24 cellular contexts compared by ENCODE assay signal in the genomic region with DNA sequence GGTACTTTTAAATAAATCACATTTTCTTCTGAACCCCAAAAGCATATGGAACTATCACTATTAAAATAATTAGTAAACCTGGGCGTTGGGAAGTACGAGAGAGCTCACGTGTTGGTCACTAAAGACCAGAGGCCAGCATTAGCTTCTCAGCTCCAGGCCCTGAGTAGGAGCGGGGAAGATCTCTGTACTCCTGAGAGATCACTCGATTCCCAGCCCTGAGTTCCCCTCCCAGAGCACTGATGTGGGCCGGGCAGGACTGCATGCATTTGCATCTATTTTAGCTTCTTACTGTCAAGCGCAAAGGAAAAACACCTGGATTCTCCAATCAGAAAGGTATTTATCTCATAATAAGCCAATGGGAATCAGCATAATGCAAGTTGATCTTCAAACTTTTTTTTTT. TPM values are rescaled to one million over a fixed set of nuclear protein-coding genes. Genes with fewer than 3 reads are reported as not detected.
DNase-seq lines count a peak whose midpoint lies in the region; ATAC-seq and TF ChIP-seq lines count a peak whose summit lies in the region.
"Had no signal": no experiment of that assay in that cellular context is flagged by ENCODE, and none has a peak within 500 bp of the region (broad histone marks: within the 10 kb centered on the region; RNA-seq: fewer than 3 reads in every experiment).

No MANE protein-coding gene starts in this region.

- no peak overlapping the region for H3K4me3 ChIP-seq in BLaER1
- no peak overlapping the region for H3K4me3 ChIP-seq in muscle layer of colon (ENCODE audit: low read depth in 1 of 2, low read length in 2 of 2)
- no peak overlapping the region for H3K4me3 ChIP-seq in stomach
- H3K4me3 ChIP-seq: body of pancreas, right lobe of liver, uterus had no signal

- H3K27me3 ChIP-seq in BLaER1 (no peaks in the 10 kb centered on the region), muscle layer of colon (ENCODE audit: control insufficient read depth in 1 of 2, insufficient read depth in 2 of 2, low read length in 2 of 2) (no peaks in the 10 kb centered on the region), stomach (peaks cover 0 to 15% (median 7%) of the 10 kb centered on the region in 3 donors)
- H3K27me3 ChIP-seq: body of pancreas, right lobe of liver, uterus had no signal

- peaks cover 99% of the 10 kb centered on the region for H4K20me1 ChIP-seq in BLaER1

- H3K9ac ChIP-seq in BLaER1 = no peak overlapping the region
- H3K9ac ChIP-seq in muscle layer of colon (ENCODE audit: low read length) = no peak overlapping the region

- no peak for TF ChIP-seq POLR2A in stomach (IDR thresholded peaks at IDR 0.05)

- H3K36me3 ChIP-seq in BLaER1 = peaks cover 90% of the 10 kb centered on the region
- H3K36me3 ChIP-seq in muscle layer of colon (ENCODE audit: insufficient read depth, low read length) = no peaks in the 10 kb centered on the region
- H3K36me3 ChIP-seq in stomach = no peaks in the 10 kb centered on the region
- H3K36me3 ChIP-seq: right lobe of liver, uterus had no signal

- H3K36me3 Mint-ChIP-seq in type B pancreatic cell = peaks cover 27% of the 10 kb centered on the region
- H3K36me3 Mint-ChIP-seq: CD8-positive, alpha-beta T cell; memory B cell; stimulated activated effector memory CD8-positive, alpha-beta T cell treated with anti-CD3 and anti-CD28 coated beads, Interleukin-12 subunit alpha, Interleukin-12 subunit beta, amount 100 ng/mL, for 72 hours had no signal

- DNase-seq in RWPE1 (ENCODE audit: low spot score) = no peak
- DNase-seq in stomach = no peak
- DNase-seq in type B pancreatic cell (ENCODE audit: extremely low spot score, unreplicated experiment) = no peak
- DNase-seq in NCI-H1694 (lab: John Stamatoyannopoulos, UW) = no peak
- no peak for DNase-seq in activated T-cell treated with anti-CD3 and anti-CD28 coated beads, Interleukin-2, amount 50 U/mL, for 48 hours
- DNase-seq: ACHN; activated CD4-positive, alpha-beta T cell treated with anti-CD3 and anti-CD28 coated beads, Interleukin-2, amount 50 U/mL, for 1 hour; activated CD4-positive, CD25-positive, alpha-beta regulatory T cell; activated naive CD4-positive, alpha-beta T cell treated with anti-CD3 and anti-CD28 coated beads for 36 hours; body of pancreas; cerebellar nuclear complex; hypothalamus; NCI-H1436; NCI-H82; stimulated activated CD4-positive, alpha-beta T cell treated with anti-CD3 and anti-CD28 coated beads, Interleukin-15, amount 100 ng/mL, for 24 hours had no signal

- no peak for TF ChIP-seq EP300 in stomach (IDR thresholded peaks at IDR 0.05)

- H3K27me3 Mint-ChIP-seq in type B pancreatic cell = no peaks in the 10 kb centered on the region

- CTCF ChIA-PET in RWPE1 (lab: Yijun Ruan, JAX) = no interaction called here

- TF ChIP-seq CTCF in RWPE1 (conservative IDR thresholded peaks at IDR 0.05; ENCODE audit: low read depth) (no peak), stomach (IDR thresholded peaks at IDR 0.05) (no peak), type B pancreatic cell (conservative IDR thresholded peaks at IDR 0.05) (no peak)

- H3K9me3 Mint-ChIP-seq in type B pancreatic cell = peaks cover 11% of the 10 kb centered on the region
- H3K9me3 Mint-ChIP-seq: activated naive CD4-positive, alpha-beta T cell treated with anti-CD3 and anti-CD28 coated beads for 36 hours; CD8-positive, alpha-beta T cell; memory B cell; stimulated activated effector memory CD8-positive, alpha-beta T cell treated with anti-CD3 and anti-CD28 coated beads, Interleukin-12 subunit alpha, Interleukin-12 subunit beta, amount 100 ng/mL, for 72 hours had no signal

- no peak overlapping the region for H3K4me3 Mint-ChIP-seq in type B pancreatic cell
- H3K4me3 Mint-ChIP-seq: activated naive CD4-positive, alpha-beta T cell treated with anti-CD3 and anti-CD28 coated beads for 36 hours; B cell; CD8-positive, alpha-beta T cell; memory B cell; stimulated activated effector memory CD8-positive, alpha-beta T cell treated with anti-CD3 and anti-CD28 coated beads, Interleukin-12 subunit alpha, Interleukin-12 subunit beta, amount 100 ng/mL, for 72 hours had no signal

- intact Hi-C loops in stomach (cut with DNase I; ENCODE audit: low total_unique reads) = no loop called here

- no peak for ATAC-seq in GM19328 (IDR thresholded peaks at IDR 0.05; ENCODE audit: unreplicated experiment)
- ATAC-seq: body of pancreas; CD8-positive, alpha-beta T cell; right lobe of liver; stimulated activated effector memory CD8-positive, alpha-beta T cell treated with anti-CD3 and anti-CD28 coated beads, Interleukin-12 subunit alpha, Interleukin-12 subunit beta, amount 100 ng/mL, for 72 hours had no signal

- 80 to 86% (median 81%) methylated on average over 7 of the region's 7 CpGs for WGBS in stomach, 5 donors

- POLR2A ChIA-PET in RWPE1 (lab: Yijun Ruan, JAX; ENCODE audit: low non-redundant PET) = no interaction called here

- H3K4me1 ChIP-seq in BLaER1 (peaks cover 47% of the 10 kb centered on the region), muscle layer of colon (ENCODE audit: insufficient read depth, low read length) (peaks cover 57% of the 10 kb centered on the region), stomach (peaks cover 0 to 51% (median 18%) of the 10 kb centered on the region in 4 donors)

- peaks cover 62% of the 10 kb centered on the region for H3K9me3 ChIP-seq in BLaER1
- no peaks in the 10 kb centered on the region for H3K9me3 ChIP-seq in muscle layer of colon (ENCODE audit: low read length)
- peaks cover 0 to 9% (median 4%) of the 10 kb centered on the region in 4 donors for H3K9me3 ChIP-seq in stomach
- H3K9me3 ChIP-seq: body of pancreas, right lobe of liver, uterus had no signal

- no peak overlapping the region for H3K27ac ChIP-seq in BLaER1
- H3K27ac ChIP-seq in RWPE1 = peak overlapping the region; percentile 34
- H3K27ac ChIP-seq in muscle layer of colon (ENCODE audit: low read depth, low read length) = peak overlapping the region; percentile 90
- peak overlapping the region in 3 of 5 donors; percentile 72 to 98 (median 77) for H3K27ac ChIP-seq in stomach
- H3K27ac ChIP-seq: body of pancreas, right lobe of liver had no signal

- no peak overlapping the region for H3K27ac Mint-ChIP-seq in type B pancreatic cell
- H3K27ac Mint-ChIP-seq: activated naive CD4-positive, alpha-beta T cell treated with anti-CD3 and anti-CD28 coated beads for 36 hours; B cell; CD8-positive, alpha-beta T cell; memory B cell; stimulated activated effector memory CD8-positive, alpha-beta T cell treated with anti-CD3 and anti-CD28 coated beads, Interleukin-12 subunit alpha, Interleukin-12 subunit beta, amount 100 ng/mL, for 72 hours had no signal

- H3K4me2 ChIP-seq in BLaER1 = 0 out of 2 replicates have a peak overlapping the region, but pooled peaks have one; percentile 1

- H3K4me1 Mint-ChIP-seq in type B pancreatic cell (ENCODE audit: unreplicated experiment) = peaks cover 12% of the 10 kb centered on the region
- H3K4me1 Mint-ChIP-seq: memory B cell; stimulated activated effector memory CD8-positive, alpha-beta T cell treated with anti-CD3 and anti-CD28 coated beads, Interleukin-12 subunit alpha, Interleukin-12 subunit beta, amount 100 ng/mL, for 72 hours had no signal

RNA-seq across cellular contexts. Expression of a gene that starts 6.2 kb away (rescaled TPM):
- total RNA-seq in stomach (10 to 100 TPM; 24.9 to 71.6 (median 42.0) TPM), type B pancreatic cell (ENCODE audit: low replicate concordance) (58.4 and 150 TPM in 2 replicates)
- polyA plus RNA-seq in stomach = 1 to 10 TPM; 3.3 to 8.0 (median 5.0) TPM
